In genomic region chr9:128457207-128457606, GRCh38 we compare ENCODE assay signal across 1 cellular context.
TF ChIP-seq lines count a peak whose summit lies in the region.

No MANE protein-coding gene starts in this region.

TF ChIP-seq in endothelial cell of umbilical vein, 7 proteins besides CTCF, POLR2A, EP300 and RAD21:
- TF ChIP-seq MYC (IDR thresholded peaks at IDR 0.05; ENCODE audit: low read depth, low read length) (no peak), GATA2 (IDR thresholded peaks at IDR 0.05; ENCODE audit: insufficient read depth, insufficient read length, low read depth, low read length) (no peak), EZH2 (IDR thresholded peaks at IDR 0.05; ENCODE audit: borderline replicate concordance, low read depth, low read length, severe bottlenecking) (no peak), MAX (IDR thresholded peaks at IDR 0.05; ENCODE audit: insufficient read depth, insufficient read length) (no peak), FOS (IDR thresholded peaks at IDR 0.05; ENCODE audit: borderline replicate concordance, insufficient read depth, low read length) (no peak), POLR2AphosphoS5 (IDR thresholded peaks at IDR 0.05; ENCODE audit: insufficient read depth, low read depth, low read length) (no peak), JUN (IDR thresholded peaks at IDR 0.05; ENCODE audit: borderline replicate concordance, insufficient read depth, insufficient read length, low read depth) (no peak)
